In genomic region chr6:52539607-52540006, GRCh38 we compare ENCODE assay signal across 16 cellular contexts. TPM values are rescaled to one million over a fixed set of nuclear protein-coding genes. Genes with fewer than 3 reads are reported as not detected.
DNase-seq lines count a peak whose midpoint lies in the region; ATAC-seq and TF ChIP-seq lines count a peak whose summit lies in the region.
"Had no signal": no experiment of that assay in that cellular context is flagged by ENCODE, and none has a peak within 500 bp of the region (broad histone marks: within the 10 kb centered on the region; RNA-seq: fewer than 3 reads in every experiment).

No MANE protein-coding gene starts in this region.

- peak overlapping the region; percentile 89 for H3K27ac Mint-ChIP-seq in HFFc6
- H3K27ac Mint-ChIP-seq in activated CD4-positive, alpha-beta memory T cell treated with anti-CD3 and anti-CD28 coated beads, Interleukin-2, amount 10 ng/mL, durations not matched to agents 7 days and 5 days, result no peak overlapping the region
- H3K27ac Mint-ChIP-seq: T-cell had no signal

- H3K36me3 Mint-ChIP-seq in HFFc6 (ENCODE audit: low read depth), result peaks cover 43% of the 10 kb centered on the region
- H3K36me3 Mint-ChIP-seq in activated CD4-positive, alpha-beta memory T cell treated with anti-CD3 and anti-CD28 coated beads, Interleukin-2, amount 10 ng/mL, durations not matched to agents 7 days and 5 days (ENCODE audit: low read depth), result peaks cover 3% of the 10 kb centered on the region

- peak overlapping the region; percentile 10 to 53 (median 34) for H3K27ac ChIP-seq in transverse colon
- H3K27ac ChIP-seq: thyroid gland had no signal

- peak overlapping the region; percentile 11 for H3K4me3 ChIP-seq in fibroblast of the aortic adventitia (ENCODE audit: low read depth, low read length)
- no peak overlapping the region for H3K4me3 ChIP-seq in transverse colon
- H3K4me3 ChIP-seq: thyroid gland had no signal

- no peak for TF ChIP-seq CTCF in HFFc6 (IDR thresholded peaks at IDR 0.05)
- no peak for TF ChIP-seq CTCF in fibroblast of the aortic adventitia (IDR thresholded peaks at IDR 0.05; ENCODE audit: insufficient read depth, low read length)
- no peak for TF ChIP-seq CTCF in transverse colon (IDR thresholded peaks at IDR 0.05)

- peaks cover 100% of the 10 kb centered on the region for H3K4me1 Mint-ChIP-seq in HFFc6 (ENCODE audit: low read depth)
- peaks cover 40% of the 10 kb centered on the region for H3K4me1 Mint-ChIP-seq in activated CD4-positive, alpha-beta memory T cell treated with anti-CD3 and anti-CD28 coated beads, Interleukin-2, amount 10 ng/mL, durations not matched to agents 7 days and 5 days

- no peaks in the 10 kb centered on the region for H3K27me3 ChIP-seq in transverse colon
- H3K27me3 ChIP-seq: thyroid gland had no signal

- TF ChIP-seq POLR2A in transverse colon (IDR thresholded peaks at IDR 0.05), result no peak

- intact Hi-C loops in transverse colon (cut with DNase I; ENCODE audit: low total_unique reads), result no loop called here

- H3K27me3 Mint-ChIP-seq in HFFc6 (ENCODE audit: insufficient read depth), result no peaks in the 10 kb centered on the region; the same call in 1 of the 2 replicates
- no peaks in the 10 kb centered on the region for H3K27me3 Mint-ChIP-seq in activated CD4-positive, alpha-beta memory T cell treated with anti-CD3 and anti-CD28 coated beads, Interleukin-2, amount 10 ng/mL, durations not matched to agents 7 days and 5 days
- H3K27me3 Mint-ChIP-seq: naive thymus-derived CD4-positive, alpha-beta T cell; T-cell had no signal

- ATAC-seq in SK-N-SH treated with all-trans-retinoic acid at 6 μM for 48 hours, result peak; percentile 64
- ATAC-seq: naive thymus-derived CD4-positive, alpha-beta T cell; T-cell had no signal

- WGBS in transverse colon (ENCODE audit: low coverage in 1 of 2), 2 donors, result 63 to 75% methylated on average over 3 to 6 of the region's 6 CpGs

- DNase-seq in HFFc6 (peak; percentile 81), fibroblast of the aortic adventitia (ENCODE audit: low read depth) (no peak), transverse colon (no peak), NCI-H2081 (lab: John Stamatoyannopoulos, UW) (no peak), SIG-M5 (lab: John Stamatoyannopoulos, UW) (no peak)
- DNase-seq in activated CD4-positive, alpha-beta memory T cell treated with anti-CD3 and anti-CD28 coated beads, Interleukin-2, amount 10 ng/mL, durations not matched to agents 7 days and 5 days, result no peak
- DNase-seq: activated CD4-positive, alpha-beta T cell treated with anti-CD3 and anti-CD28 coated beads, Interleukin-2, amount 50 U/mL, for 4 hours; cerebellar nuclear complex; GOT3; islet precursor cell; naive thymus-derived CD4-positive, alpha-beta T cell; NCI-H146; NCI-H82; T-cell; thyroid gland had no signal

- in situ Hi-C loops in transverse colon (cut with MboI; ENCODE audit: low pct_ligation_motif_present in 1 of 4, low pct_unique_long_range_greater_than_20kb in 1 of 4, low sequenced_read_pairs in 3 of 4), result no loop called here

- no peak for TF ChIP-seq EP300 in transverse colon (IDR thresholded peaks at IDR 0.05; ENCODE audit: low read depth)

- H3K9me3 ChIP-seq in transverse colon, result no peaks in the 10 kb centered on the region
- H3K9me3 ChIP-seq: thyroid gland had no signal

- POLR2A ChIA-PET in activated CD4-positive, alpha-beta memory T cell treated with anti-CD3 and anti-CD28 coated beads, Interleukin-2, amount 10 ng/mL, durations not matched to agents 7 days and 5 days (lab: Charles Lee), result interaction anchor here (1.3 kb wide), 1 partner anchor 27 kb away, joined by 3 read pairs; no protein-coding TSS in a partner anchor

- CTCF ChIA-PET in activated CD4-positive, alpha-beta memory T cell treated with anti-CD3 and anti-CD28 coated beads, Interleukin-2, amount 10 ng/mL, durations not matched to agents 7 days and 5 days (lab: Charles Lee), result no interaction called here

- H3K4me3 Mint-ChIP-seq in HFFc6, result peak overlapping the region; percentile 83
- no peak overlapping the region for H3K4me3 Mint-ChIP-seq in activated CD4-positive, alpha-beta memory T cell treated with anti-CD3 and anti-CD28 coated beads, Interleukin-2, amount 10 ng/mL, durations not matched to agents 7 days and 5 days
- H3K4me3 Mint-ChIP-seq: naive thymus-derived CD4-positive, alpha-beta T cell; T-cell had no signal

- no peaks in the 10 kb centered on the region for H3K9me3 Mint-ChIP-seq in HFFc6
- H3K9me3 Mint-ChIP-seq in activated CD4-positive, alpha-beta memory T cell treated with anti-CD3 and anti-CD28 coated beads, Interleukin-2, amount 10 ng/mL, durations not matched to agents 7 days and 5 days, result no peaks in the 10 kb centered on the region
- H3K9me3 Mint-ChIP-seq: T-cell had no signal

- H3K4me1 ChIP-seq in transverse colon, result peaks cover 12 to 59% (median 36%) of the 10 kb centered on the region in 4 donors

- no peaks in the 10 kb centered on the region for H3K36me3 ChIP-seq in transverse colon

TF ChIP-seq in SK-N-SH treated with all-trans-retinoic acid at 6 μM for 48 hours, 23 proteins besides CTCF, POLR2A, EP300 and RAD21 (continues in another document):
- TF ChIP-seq OSR1 (CRISPR knock-in tag; IDR thresholded peaks at IDR 0.05) (no peak), ESRRG (CRISPR knock-in tag; IDR thresholded peaks at IDR 0.05) (no peak), CREB5 (CRISPR knock-in tag; IDR thresholded peaks at IDR 0.05; ENCODE audit: low read depth) (no peak), SNAI2 (CRISPR knock-in tag; IDR thresholded peaks at IDR 0.05) (no peak), ZNF8 (CRISPR knock-in tag; IDR thresholded peaks at IDR 0.05) (no peak), PATZ1 (CRISPR knock-in tag; IDR thresholded peaks at IDR 0.05; ENCODE audit: borderline replicate concordance) (no peak), BACH2 (CRISPR knock-in tag; IDR thresholded peaks at IDR 0.05; ENCODE audit: borderline replicate concordance) (no peak), TCF4 (CRISPR knock-in tag; IDR thresholded peaks at IDR 0.05; ENCODE audit: borderline replicate concordance) (no peak), ZC3H10 (CRISPR knock-in tag; IDR thresholded peaks at IDR 0.05) (no peak)
- TF ChIP-seq, protein P1, sequence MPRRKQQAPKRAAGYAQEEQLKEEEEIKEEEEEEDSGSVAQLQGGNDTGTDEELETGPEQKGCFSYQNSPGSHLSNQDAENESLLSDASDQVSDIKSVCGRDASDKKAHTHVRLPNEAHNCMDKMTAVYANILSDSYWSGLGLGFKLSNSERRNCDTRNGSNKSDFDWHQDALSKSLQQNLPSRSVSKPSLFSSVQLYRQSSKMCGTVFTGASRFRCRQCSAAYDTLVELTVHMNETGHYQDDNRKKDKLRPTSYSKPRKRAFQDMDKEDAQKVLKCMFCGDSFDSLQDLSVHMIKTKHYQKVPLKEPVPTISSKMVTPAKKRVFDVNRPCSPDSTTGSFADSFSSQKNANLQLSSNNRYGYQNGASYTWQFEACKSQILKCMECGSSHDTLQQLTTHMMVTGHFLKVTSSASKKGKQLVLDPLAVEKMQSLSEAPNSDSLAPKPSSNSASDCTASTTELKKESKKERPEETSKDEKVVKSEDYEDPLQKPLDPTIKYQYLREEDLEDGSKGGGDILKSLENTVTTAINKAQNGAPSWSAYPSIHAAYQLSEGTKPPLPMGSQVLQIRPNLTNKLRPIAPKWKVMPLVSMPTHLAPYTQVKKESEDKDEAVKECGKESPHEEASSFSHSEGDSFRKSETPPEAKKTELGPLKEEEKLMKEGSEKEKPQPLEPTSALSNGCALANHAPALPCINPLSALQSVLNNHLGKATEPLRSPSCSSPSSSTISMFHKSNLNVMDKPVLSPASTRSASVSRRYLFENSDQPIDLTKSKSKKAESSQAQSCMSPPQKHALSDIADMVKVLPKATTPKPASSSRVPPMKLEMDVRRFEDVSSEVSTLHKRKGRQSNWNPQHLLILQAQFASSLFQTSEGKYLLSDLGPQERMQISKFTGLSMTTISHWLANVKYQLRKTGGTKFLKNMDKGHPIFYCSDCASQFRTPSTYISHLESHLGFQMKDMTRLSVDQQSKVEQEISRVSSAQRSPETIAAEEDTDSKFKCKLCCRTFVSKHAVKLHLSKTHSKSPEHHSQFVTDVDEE (CRISPR knock-in tag; IDR thresholded peaks at IDR 0.05), result no peak

RNA-seq across cellular contexts. Expression of gene TRAM2, which starts 37.3 kb away (rescaled TPM):
- 100 to 1,000 TPM; 191 to 235 (median 215) TPM for total RNA-seq in HFFc6 (2021; fragmentation: NEBNext Ultra II Directional; extraction: Animal tissue kit (Norgen Biotek cat#: 25700))
- total RNA-seq in fibroblast of the aortic adventitia (ENCODE audit: low replicate concordance) (82.1 and 128 TPM in 2 replicates), transverse colon (10 to 100 TPM in 2 of 4 donors, 1 to 10 TPM in 2; 8.4 to 15.4 (median 11.7) TPM)
- total RNA-seq in activated CD4-positive, alpha-beta memory T cell treated with anti-CD3 and anti-CD28 coated beads, Interleukin-2, amount 10 ng/mL, durations not matched to agents 7 days and 5 days, result 1 to 10 TPM; 5.7 to 6.5 TPM
